ENCODE assay signal across 14 cellular contexts in genomic region chr15:92315144-92315543, GRCh38.
A peak's percentile ranks its signal among the peaks of the same experiment; 100 is the strongest.
DNase-seq lines count a peak whose midpoint lies in the region; ATAC-seq and TF ChIP-seq lines count a peak whose summit lies in the region.
"Had no signal": no experiment of that assay in that cellular context is flagged by ENCODE, and none has a peak within 500 bp of the region (broad histone marks: within the 10 kb centered on the region; RNA-seq: fewer than 3 reads in every experiment).

No MANE protein-coding gene starts in this region.

- H3K27me3 Mint-ChIP-seq in mesothelial cell of epicardium (ENCODE audit: low read depth): peaks cover 65% of the 10 kb centered on the region

- H3K36me3 Mint-ChIP-seq in mesothelial cell of epicardium: no peaks in the 10 kb centered on the region
- H3K36me3 Mint-ChIP-seq: CD4-positive, CD25-positive, alpha-beta regulatory T cell; CD8-positive, alpha-beta T cell had no signal

- intact Hi-C loops in Right ventricle myocardium superior (cut with DNase I): no loop called here
- intact Hi-C loops in cardiac septum (cut with DNase I): no loop called here
- intact Hi-C loops in left ventricle myocardium superior (cut with micrococcal nuclease): no loop called here
- intact Hi-C loops in left cardiac atrium (cut with DNase I): no loop called here

- DNase-seq in Right ventricle myocardium superior: no peak
- DNase-seq in cardiac septum (ENCODE audit: low spot score): no peak
- no peak for DNase-seq in left ventricle myocardium superior
- DNase-seq in left cardiac atrium: no peak
- no peak for DNase-seq in mesothelial cell of epicardium (ENCODE audit: low spot score in 2 of 2, unreplicated experiment in 2 of 2)
- DNase-seq: Caco-2; CD4-positive, CD25-positive, alpha-beta regulatory T cell; CD8-positive, alpha-beta T cell; DMS153; DND-41; GM23248; HFFc6 had no signal

- no peak overlapping the region for H3K4me3 Mint-ChIP-seq in mesothelial cell of epicardium
- H3K4me3 Mint-ChIP-seq: B cell; CD4-positive, CD25-positive, alpha-beta regulatory T cell; CD8-positive, alpha-beta T cell; HFFc6 had no signal

- peak; percentile 18 for ATAC-seq in Right ventricle myocardium superior (ENCODE audit: poor library complexity)
- peak; percentile 61 for ATAC-seq in left ventricle myocardium superior
- no peak for ATAC-seq in left cardiac atrium
- ATAC-seq in GM21390 (IDR thresholded peaks at IDR 0.05; ENCODE audit: unreplicated experiment): no peak
- ATAC-seq: CD8-positive, alpha-beta T cell had no signal

- H3K9me3 Mint-ChIP-seq in mesothelial cell of epicardium: peaks cover 12% of the 10 kb centered on the region

- TF ChIP-seq CTCF in mesothelial cell of epicardium (IDR thresholded peaks at IDR 0.05; ENCODE audit: unreplicated experiment): no peak

- peaks cover 11% of the 10 kb centered on the region for H3K4me1 Mint-ChIP-seq in mesothelial cell of epicardium
- H3K4me1 Mint-ChIP-seq: B cell; CD4-positive, CD25-positive, alpha-beta regulatory T cell had no signal

- H3K27ac Mint-ChIP-seq in mesothelial cell of epicardium: peak overlapping the region; percentile 39
- H3K27ac Mint-ChIP-seq: B cell; CD4-positive, CD25-positive, alpha-beta regulatory T cell; CD8-positive, alpha-beta T cell; HFFc6 had no signal

Comparison
In these comparisons a context has a peak if more than half of its experiments do, and no peak if none do; other contexts are left out.
1. ATAC-seq: peak in Right ventricle myocardium superior (single experiment) and left ventricle myocardium superior (single experiment); none in left cardiac atrium (0 of 2) and GM21390 (single experiment).